Comparison of ENCODE assay signal across 14 cellular contexts in genomic region chr6:150631982-150632642, GRCh38. TPM values are rescaled to one million over a fixed set of nuclear protein-coding genes. Genes with fewer than 3 reads are reported as not detected.
A peak's percentile ranks its signal among the peaks of the same experiment; 100 is the strongest.
DNase-seq lines count a peak whose midpoint lies in the region; ATAC-seq, FAIRE-seq and TF ChIP-seq lines count a peak whose summit lies in the region.
"Had no signal": no experiment of that assay in that cellular context is flagged by ENCODE, and none has a peak within 500 bp of the region (broad histone marks: within the 10 kb centered on the region; RNA-seq: fewer than 3 reads in every experiment).

No MANE protein-coding gene starts in this region.

- H3K36me3 Mint-ChIP-seq in CD4-positive, alpha-beta memory T cell, result no peaks in the 10 kb centered on the region
- peaks cover 3% of the 10 kb centered on the region for H3K36me3 Mint-ChIP-seq in central memory CD8-positive, alpha-beta T cell (ENCODE audit: insufficient read depth)
- no peaks in the 10 kb centered on the region for H3K36me3 Mint-ChIP-seq in progenitor cell of endocrine pancreas (ENCODE audit: insufficient read depth)
- H3K36me3 Mint-ChIP-seq: immature natural killer cell had no signal

- peaks cover 43% of the 10 kb centered on the region for H3K4me1 ChIP-seq in CD4-positive, alpha-beta memory T cell (ENCODE audit: insufficient read depth, low read length)
- H3K4me1 ChIP-seq: gastrocnemius medialis had no signal

- intact Hi-C loops in CD4-positive, alpha-beta memory T cell (cut with micrococcal nuclease), result no loop called here

- no peaks in the 10 kb centered on the region for H3K27me3 ChIP-seq in CD4-positive, alpha-beta memory T cell (ENCODE audit: insufficient read depth, low read length)
- H3K27me3 ChIP-seq: gastrocnemius medialis, MG63 had no signal

- POLR2A ChIA-PET in CD4-positive, alpha-beta memory T cell (lab: Charles Lee; ENCODE audit: partially characterized antibody), result no interaction called here

- peak overlapping the region in 1 of 2 donors; percentile 41 for H3K4me3 ChIP-seq in CD4-positive, alpha-beta memory T cell (ENCODE audit: low read length in 2 of 2)
- H3K4me3 ChIP-seq: gastrocnemius medialis, MG63 had no signal

- peak overlapping the region in 7 of 8 donors; percentile 74 to 88 (median 84) for H3K4me3 Mint-ChIP-seq in CD4-positive, alpha-beta memory T cell
- peak overlapping the region; percentile 94 for H3K4me3 Mint-ChIP-seq in central memory CD8-positive, alpha-beta T cell
- no peak overlapping the region for H3K4me3 Mint-ChIP-seq in progenitor cell of endocrine pancreas (ENCODE audit: low read depth)

- no peak for ATAC-seq in central memory CD8-positive, alpha-beta T cell (replicated peaks; ENCODE audit: extremely low read depth, poor library complexity, severe bottlenecking)
- ATAC-seq: gastrocnemius medialis had no signal

- peak; percentile 67 for FAIRE-seq in GM12892 (lab: Jason Lieb, UNC)

- peaks cover 26 to 50% (median 40%) of the 10 kb centered on the region in 4 donors for H3K4me1 Mint-ChIP-seq in CD4-positive, alpha-beta memory T cell
- H3K4me1 Mint-ChIP-seq in central memory CD8-positive, alpha-beta T cell, result peaks cover 54% of the 10 kb centered on the region
- peaks cover 84% of the 10 kb centered on the region for H3K4me1 Mint-ChIP-seq in progenitor cell of endocrine pancreas (ENCODE audit: low read depth)

- CTCF ChIA-PET in CD4-positive, alpha-beta memory T cell (lab: Charles Lee; ENCODE audit: partially characterized antibody), result no interaction called here

- H3K27me3 Mint-ChIP-seq in CD4-positive, alpha-beta memory T cell, result peaks cover 4 to 5% of the 10 kb centered on the region in 2 donors
- H3K27me3 Mint-ChIP-seq in central memory CD8-positive, alpha-beta T cell, result no peaks in the 10 kb centered on the region
- H3K27me3 Mint-ChIP-seq in progenitor cell of endocrine pancreas, result no peaks in the 10 kb centered on the region

- DNase-seq in CD4-positive, alpha-beta memory T cell, result no peak
- no peak for DNase-seq in GM12892 (ENCODE audit: insufficient read length)
- no peak for DNase-seq in central memory CD8-positive, alpha-beta T cell (ENCODE audit: low spot score in 2 of 2)
- DNase-seq in progenitor cell of endocrine pancreas (ENCODE audit: low spot score, unreplicated experiment), result no peak
- DNase-seq in hypothalamus (lab: John Stamatoyannopoulos, UW), result no peak
- no peak for DNase-seq in DMS 273 treated with DMSO at 0.1 percent for 48 hours (lab: John Stamatoyannopoulos, UW)
- no peak for DNase-seq in iPS-NIHi7 (ENCODE audit: extremely low spot score)
- DNase-seq: gastrocnemius medialis, GDM1, immature natural killer cell, MG63, NCI-H82, occipital lobe, T-helper 1 cell had no signal

- H3K9me3 Mint-ChIP-seq in CD4-positive, alpha-beta memory T cell, result peaks cover 0 to 2% (median 0%) of the 10 kb centered on the region in 8 donors
- H3K9me3 Mint-ChIP-seq in central memory CD8-positive, alpha-beta T cell, result no peaks in the 10 kb centered on the region
- no peaks in the 10 kb centered on the region for H3K9me3 Mint-ChIP-seq in progenitor cell of endocrine pancreas (ENCODE audit: low read depth)
- H3K9me3 Mint-ChIP-seq: immature natural killer cell had no signal

- H3K27ac ChIP-seq in CD4-positive, alpha-beta memory T cell (ENCODE audit: low read depth, low read length), result peak overlapping the region; percentile 60
- H3K27ac ChIP-seq: gastrocnemius medialis had no signal

- no peaks in the 10 kb centered on the region for H3K9me3 ChIP-seq in CD4-positive, alpha-beta memory T cell (ENCODE audit: control insufficient read depth in 1 of 2, low read length in 2 of 2)
- H3K9me3 ChIP-seq: gastrocnemius medialis, MG63 had no signal

- no peaks in the 10 kb centered on the region for H3K36me3 ChIP-seq in CD4-positive, alpha-beta memory T cell (ENCODE audit: insufficient read depth, low read length)
- H3K36me3 ChIP-seq: gastrocnemius medialis, MG63 had no signal

- TF ChIP-seq POLR2A in GM12892 (IDR thresholded peaks at IDR 0.05; ENCODE audit: low read depth, low read length), result no peak

- no peak for TF ChIP-seq CTCF in progenitor cell of endocrine pancreas (IDR thresholded peaks at IDR 0.05; ENCODE audit: unreplicated experiment)

- H3K27ac Mint-ChIP-seq in CD4-positive, alpha-beta memory T cell, result peak overlapping the region in 5 of 7 donors; percentile 18 to 83 (median 53)
- peak overlapping the region; percentile 98 for H3K27ac Mint-ChIP-seq in central memory CD8-positive, alpha-beta T cell (ENCODE audit: low read depth)
- H3K27ac Mint-ChIP-seq in progenitor cell of endocrine pancreas, result peak overlapping the region; percentile 39
- H3K27ac Mint-ChIP-seq: immature natural killer cell had no signal

RNA-seq across cellular contexts. Expression of gene PLEKHG1, which starts 32.4 kb away (rescaled TPM):
- 1 to 10 TPM; 2.9 to 3.9 TPM for total RNA-seq in CD4-positive, alpha-beta memory T cell
- 1 to 10 TPM; 1.2 to 2.1 TPM for polyA plus RNA-seq in CD4-positive, alpha-beta memory T cell
- polyA plus RNA-seq in GM12892 (2012; ENCODE audit: missing spikeins), result 3.3 TPM
- 38.8 and 42.2 TPM in 2 replicates for total RNA-seq in progenitor cell of endocrine pancreas

Comparison
In these comparisons a context has a peak if more than half of its experiments do, and no peak if none do; other contexts are left out.
1. H3K27ac Mint-ChIP-seq: peak in every context shown above with its lines; median percentile 98 in central memory CD8-positive, alpha-beta T cell; 53 in CD4-positive, alpha-beta memory T cell; 39 in progenitor cell of endocrine pancreas.